7 cellular contexts compared by ENCODE assay signal in genomic region chr16:47143329-47143676, GRCh38. TPM values are rescaled to one million over a fixed set of nuclear protein-coding genes. Genes with fewer than 3 reads are reported as not detected.
DNase-seq lines count a peak whose midpoint lies in the region; ATAC-seq, FAIRE-seq and TF ChIP-seq lines count a peak whose summit lies in the region.

No MANE protein-coding gene starts in this region.

- no peak for TF ChIP-seq POLR2A in NB4 (IDR thresholded peaks at IDR 0.05; ENCODE audit: extremely low read depth, insufficient read length)

- no peaks in the 10 kb centered on the region for H3K9me3 Mint-ChIP-seq in astrocyte (ENCODE audit: unreplicated experiment)

- H3K4me1 Mint-ChIP-seq in T-helper 17 cell (peaks cover 25% of the 10 kb centered on the region), astrocyte (ENCODE audit: low read depth, unreplicated experiment) (peaks cover 8% of the 10 kb centered on the region)

- H3K27me3 Mint-ChIP-seq in T-helper 17 cell (peaks cover 9% of the 10 kb centered on the region), astrocyte (ENCODE audit: low read depth, unreplicated experiment) (peaks cover 15% of the 10 kb centered on the region)

- H2AFZ ChIP-seq in astrocyte (ENCODE audit: low read depth, low read length), result peak overlapping the region; percentile 79

- peaks cover 12% of the 10 kb centered on the region for H4K20me1 ChIP-seq in astrocyte (ENCODE audit: insufficient read depth, low read length)

- DNase-seq in NB4 (ENCODE audit: low read depth), result peak; percentile 89
- peak; percentile 54 to 61 (median 58) for DNase-seq in T-helper 17 cell
- DNase-seq in astrocyte (ENCODE audit: low read depth), result peak; percentile 45
- no peak for DNase-seq in iPS DF 6.9 (ENCODE audit: low read depth, low spot score)

- TF ChIP-seq CTCF in NB4 (IDR thresholded peaks at IDR 0.05; ENCODE audit: low read depth, low read length) (peak; percentile 64), astrocyte (IDR thresholded peaks at IDR 0.05; ENCODE audit: insufficient read depth, low read depth, low read length) (peak; percentile 17)

- H3K9ac ChIP-seq in astrocyte (ENCODE audit: low read length) (peak overlapping the region; percentile 87), skeletal muscle tissue (ENCODE audit: low read depth in 1 of 3, low read length in 3 of 3) (peak overlapping the region in 2 of 3 donors; percentile 50 to 68)

- H3K4me1 ChIP-seq in astrocyte (ENCODE audit: insufficient read depth, low read length) (peaks cover 9% of the 10 kb centered on the region), iPS DF 6.9 (ENCODE audit: control insufficient read depth, insufficient read depth, low read length) (peaks cover 1% of the 10 kb centered on the region; the same call in 1 of the 2 replicates), skeletal muscle tissue (ENCODE audit: control insufficient read depth in 3 of 3, insufficient read depth in 3 of 3, low read length in 3 of 3) (peaks cover 3 to 13% (median 3%) of the 10 kb centered on the region in 3 donors)

- peak; percentile 72 for ATAC-seq in GM18498 (IDR thresholded peaks at IDR 0.05; ENCODE audit: unreplicated experiment)
- ATAC-seq in HG02623 (IDR thresholded peaks at IDR 0.05; ENCODE audit: unreplicated experiment), result peak; percentile 57
- peak; percentile 74 for ATAC-seq in T-helper 17 cell

- FAIRE-seq in astrocyte (lab: Jason Lieb, UNC), result no peak

- H3K4me2 ChIP-seq in astrocyte (ENCODE audit: low read length), result peak overlapping the region; percentile 99

- peak overlapping the region; percentile 66 for H3K4me3 ChIP-seq in NB4 (ENCODE audit: low read depth, low read length)
- peak overlapping the region; percentile 82 for H3K4me3 ChIP-seq in astrocyte (ENCODE audit: insufficient read depth, low read depth, low read length)
- peak overlapping the region; percentile 59; the same call in 1 of the 2 replicates for H3K4me3 ChIP-seq in iPS DF 6.9 (ENCODE audit: low read length)
- peak overlapping the region; percentile 55 to 81 (median 73) for H3K4me3 ChIP-seq in skeletal muscle tissue (ENCODE audit: low read length in 3 of 3)

- no peaks in the 10 kb centered on the region for H3K36me3 ChIP-seq in astrocyte (ENCODE audit: insufficient read depth, low read length)
- H3K36me3 ChIP-seq in iPS DF 6.9 (ENCODE audit: control insufficient read depth, insufficient read depth, low read length), result no peaks in the 10 kb centered on the region
- H3K36me3 ChIP-seq in skeletal muscle tissue (ENCODE audit: control insufficient read depth in 3 of 3, insufficient read depth in 3 of 3, low read length in 3 of 3), result no peaks in the 10 kb centered on the region

- H3K36me3 Mint-ChIP-seq in T-helper 17 cell (ENCODE audit: low read depth) (no peaks in the 10 kb centered on the region), astrocyte (ENCODE audit: low read depth, unreplicated experiment) (no peaks in the 10 kb centered on the region)

- H3K27ac Mint-ChIP-seq in T-helper 17 cell, result no peak overlapping the region
- H3K27ac Mint-ChIP-seq in astrocyte (ENCODE audit: unreplicated experiment), result no peak overlapping the region

- H3K79me2 ChIP-seq in astrocyte (ENCODE audit: insufficient read depth, low read length), result peaks cover 52% of the 10 kb centered on the region

- H3K9me3 ChIP-seq in T-helper 17 cell (ENCODE audit: control insufficient read depth, low read length, poor library complexity, severe bottlenecking) (no peaks in the 10 kb centered on the region), astrocyte (ENCODE audit: insufficient read depth, low read depth, low read length) (no peaks in the 10 kb centered on the region), iPS DF 6.9 (ENCODE audit: control insufficient read depth, insufficient read depth, low read length) (no peaks in the 10 kb centered on the region), skeletal muscle tissue (ENCODE audit: control insufficient read depth in 3 of 3, low read length in 3 of 3) (no peaks in the 10 kb centered on the region)

- H3K27ac ChIP-seq in astrocyte (ENCODE audit: low read depth, low read length) (peak overlapping the region; percentile 71), iPS DF 6.9 (ENCODE audit: low read length) (no peak overlapping the region), skeletal muscle tissue (ENCODE audit: low read depth, low read length) (no peak overlapping the region)

- WGBS in iPS DF 6.9 (ENCODE audit: insufficient coverage, insufficient read length), result no CpG with 5 or more reads among the region's 55 CpGs

- no peaks in the 10 kb centered on the region for H3K27me3 ChIP-seq in astrocyte (ENCODE audit: insufficient read depth, low read length)
- H3K27me3 ChIP-seq in iPS DF 6.9 (ENCODE audit: control insufficient read depth, insufficient read depth, low read length), result peaks cover 8% of the 10 kb centered on the region; the same call in 1 of the 2 replicates
- no peaks in the 10 kb centered on the region for H3K27me3 ChIP-seq in skeletal muscle tissue (ENCODE audit: control insufficient read depth in 3 of 3, insufficient read depth in 3 of 3, low read length in 3 of 3)

- H3K4me3 Mint-ChIP-seq in T-helper 17 cell, result peak overlapping the region; percentile 94
- H3K4me3 Mint-ChIP-seq in astrocyte (ENCODE audit: unreplicated experiment), result no peak overlapping the region

RNA-seq across cellular contexts. Expression of gene NETO2, which starts 0.4 kb away (rescaled TPM):
- total RNA-seq in T-helper 17 cell (1 to 10 TPM; 5.3 to 5.8 TPM), astrocyte (10.8 and 17.1 TPM in 2 replicates), skeletal muscle tissue (3.7 TPM)
